In the genomic region with DNA sequence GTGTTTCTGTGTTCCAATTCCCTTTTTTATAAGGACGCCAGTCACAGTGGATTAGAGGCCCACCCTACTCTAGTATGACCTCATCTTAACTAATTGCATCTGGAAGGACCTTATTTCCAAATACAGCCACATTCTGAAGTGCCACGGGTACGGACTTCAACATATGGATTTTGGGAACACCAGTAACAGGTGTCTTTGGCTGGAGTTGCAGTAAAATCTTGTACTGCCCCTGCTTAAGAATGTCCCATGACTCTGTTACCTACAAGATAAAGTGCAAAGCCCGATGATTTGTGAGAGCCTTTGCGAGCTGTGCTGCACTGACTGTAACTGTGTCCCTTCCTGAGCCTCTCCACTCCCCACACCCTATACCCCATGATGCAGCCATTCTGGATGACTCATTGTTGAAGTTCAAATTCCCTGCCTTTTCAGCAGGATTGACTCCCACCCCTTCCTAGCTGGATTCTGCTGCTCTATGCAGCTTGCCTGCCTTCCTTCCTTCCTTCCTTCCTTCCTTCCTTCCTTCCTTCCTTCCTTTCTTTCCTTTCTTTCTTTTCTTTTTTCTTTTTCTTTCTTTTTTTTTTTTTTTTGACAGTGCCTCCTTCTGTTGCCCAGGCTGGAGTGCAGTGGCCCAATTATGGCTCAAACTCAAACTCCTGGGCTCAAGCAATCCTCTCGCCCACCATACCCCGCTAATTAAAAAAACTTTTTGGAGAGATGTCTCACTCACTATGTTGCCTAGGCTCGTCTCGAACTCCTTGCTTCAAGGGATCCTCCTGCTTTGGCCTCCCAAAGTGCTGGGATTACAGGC, we compare ENCODE assay signal across 8 cellular contexts. TPM values are rescaled to one million over a fixed set of nuclear protein-coding genes. Genes with fewer than 3 reads are reported as not detected.
DNase-seq lines count a peak whose midpoint lies in the region; ATAC-seq and TF ChIP-seq lines count a peak whose summit lies in the region.

No MANE protein-coding gene starts in this region.

- H2AK5ac ChIP-seq in trophoblast cell (ENCODE audit: low read length) = no peak overlapping the region

- no peak overlapping the region for H4K12ac ChIP-seq in trophoblast cell (ENCODE audit: low read depth, low read length)

- WGBS in trophoblast cell (ENCODE audit: extremely low coverage, insufficient coverage, insufficient read length) = no CpG with 5 or more reads among the region's 9 CpGs

- peaks cover 16% of the 10 kb centered on the region for H3F3A ChIP-seq in SU-DHL-6 (ENCODE audit: insufficient read depth)

- H3K14ac ChIP-seq in trophoblast cell (ENCODE audit: low read length) = no peak overlapping the region

- H4K8ac ChIP-seq in trophoblast cell (ENCODE audit: low read depth, low read length) = no peak overlapping the region

- ATAC-seq in GM21717 (IDR thresholded peaks at IDR 0.05; ENCODE audit: unreplicated experiment) (no peak), HG03175 (IDR thresholded peaks at IDR 0.05; ENCODE audit: unreplicated experiment) (no peak), HG02759 (IDR thresholded peaks at IDR 0.05; ENCODE audit: unreplicated experiment) (no peak)

- H4K91ac ChIP-seq in trophoblast cell (ENCODE audit: low read depth, low read length) = no peak overlapping the region

- H3K9ac ChIP-seq in SU-DHL-6 (ENCODE audit: low read length) (peak overlapping the region; percentile 64), trophoblast cell (ENCODE audit: low read length) (no peak overlapping the region)

- H3K27me3 ChIP-seq in HAP-1 (ENCODE audit: low read depth) = peaks cover 13% of the 10 kb centered on the region
- no peaks in the 10 kb centered on the region for H3K27me3 ChIP-seq in SU-DHL-6 (ENCODE audit: low read length)
- H3K27me3 ChIP-seq in trophoblast cell (ENCODE audit: insufficient read depth, low read length) = peaks cover 38% of the 10 kb centered on the region

- no peaks in the 10 kb centered on the region for H3K9me2 ChIP-seq in SU-DHL-6 (replicated peaks; ENCODE audit: insufficient read depth, low read length)

- H3K18ac ChIP-seq in trophoblast cell (ENCODE audit: low read length) = no peak overlapping the region

- H3K79me2 ChIP-seq in SU-DHL-6 (ENCODE audit: insufficient read depth, low read length) (no peaks in the 10 kb centered on the region), trophoblast cell (ENCODE audit: control insufficient read depth, insufficient read depth, low read length, poor library complexity) (no peaks in the 10 kb centered on the region)

- H2BK12ac ChIP-seq in trophoblast cell (ENCODE audit: low read length) = no peak overlapping the region

- H3K27ac ChIP-seq in SU-DHL-6 (ENCODE audit: low read depth, low read length) (no peak overlapping the region), skin epidermis (peak overlapping the region in 15 of 21 experiments; percentile 32 to 87 (median 75)), trophoblast cell (ENCODE audit: low read depth, low read length) (no peak overlapping the region)

- no peaks in the 10 kb centered on the region for H3K79me1 ChIP-seq in trophoblast cell (ENCODE audit: low read length)

- H3K4me3 ChIP-seq in HAP-1 (peak overlapping the region; percentile 36), SU-DHL-6 (ENCODE audit: insufficient read depth, low read length, poor library complexity, severe bottlenecking) (peak overlapping the region; percentile 55), skin epidermis (peak overlapping the region; percentile 30 to 47 (median 38)), trophoblast cell (ENCODE audit: low read depth, low read length) (no peak overlapping the region)

- H3K4me2 ChIP-seq in SU-DHL-6 (ENCODE audit: low read depth, low read length, poor library complexity, severe bottlenecking) = peak overlapping the region; percentile 68
- H3K4me2 ChIP-seq in trophoblast cell (ENCODE audit: low read length) = no peak overlapping the region

- peak overlapping the region; percentile 90 for H2AFZ ChIP-seq in SU-DHL-6 (ENCODE audit: low read depth, low read length, severe bottlenecking)
- no peak overlapping the region for H2AFZ ChIP-seq in trophoblast cell (ENCODE audit: insufficient read depth, low read length, poor library complexity)

- H3K4me1 ChIP-seq in HAP-1 (peaks cover 16% of the 10 kb centered on the region), trophoblast cell (ENCODE audit: control insufficient read depth in 1 of 2, insufficient read depth in 2 of 2, low read length in 2 of 2) (peaks cover 12 to 22% of the 10 kb centered on the region in 2 experiments)

- no peaks in the 10 kb centered on the region for H4K20me1 ChIP-seq in SU-DHL-6 (ENCODE audit: low read depth, low read length)

- no peak overlapping the region for H3K4ac ChIP-seq in trophoblast cell (ENCODE audit: low read depth, low read length)

- TF ChIP-seq CTCF in SU-DHL-6 (IDR thresholded peaks at IDR 0.05; ENCODE audit: insufficient read depth, low read length, poor library complexity, severe bottlenecking) = no peak

- no peaks in the 10 kb centered on the region for H3K36me3 ChIP-seq in HAP-1 (replicated peaks)
- no peaks in the 10 kb centered on the region for H3K36me3 ChIP-seq in SU-DHL-6 (ENCODE audit: low read length)
- no peaks in the 10 kb centered on the region for H3K36me3 ChIP-seq in trophoblast cell (ENCODE audit: control insufficient read depth in 1 of 2, insufficient read depth in 2 of 2, low read length in 2 of 2)

- no peaks in the 10 kb centered on the region for H3K9me3 ChIP-seq in HAP-1
- no peaks in the 10 kb centered on the region for H3K9me3 ChIP-seq in SU-DHL-6 (ENCODE audit: insufficient read depth, low read length)
- H3K9me3 ChIP-seq in trophoblast cell (ENCODE audit: insufficient read depth, low read depth, low read length) = peaks cover 9% of the 10 kb centered on the region

- in situ Hi-C loops in HAP-1 (cut with MboI; ENCODE audit: low sequenced_read_pairs) = no loop called here

- H2BK5ac ChIP-seq in trophoblast cell (ENCODE audit: low read depth, low read length, poor library complexity) = no peak overlapping the region

- DNase-seq in HAP-1 (ENCODE audit: low spot score in 2 of 2) (no peak), foreskin melanocyte (peak; percentile 46), trophoblast cell (no peak)

- no peak overlapping the region for H3K23ac ChIP-seq in trophoblast cell (ENCODE audit: low read length)

- H2BK120ac ChIP-seq in trophoblast cell (ENCODE audit: insufficient read depth, low read length, poor library complexity) = no peak overlapping the region

RNA-seq across cellular contexts. Expression of a gene that starts 2.1 kb away (rescaled TPM):
- 0.12 and 0.22 TPM in 2 replicates for polyA plus RNA-seq in trophoblast cell (2013)

RNA-seq across cellular contexts. Expression of a gene that starts 2.2 kb away (rescaled TPM):
- 0.01 TPM in 2 replicates for polyA plus RNA-seq in trophoblast cell (2013)

RNA-seq across cellular contexts. Expression of a gene that starts 11.2 kb away (rescaled TPM):
- polyA plus RNA-seq in trophoblast cell (2013) = 0.94 and 1.1 TPM in 2 replicates

RNA-seq across cellular contexts. Expression of a gene that starts 28.3 kb away (rescaled TPM):
- polyA plus RNA-seq in trophoblast cell (2013) = 171 and 172 TPM in 2 replicates

Comparison
In these comparisons a context has a peak if more than half of its experiments do, and no peak if none do; other contexts are left out.
1. H3K27ac ChIP-seq: peak in skin epidermis (15 of 21); none in SU-DHL-6 (single experiment) and trophoblast cell (single experiment).